In the genomic region with DNA sequence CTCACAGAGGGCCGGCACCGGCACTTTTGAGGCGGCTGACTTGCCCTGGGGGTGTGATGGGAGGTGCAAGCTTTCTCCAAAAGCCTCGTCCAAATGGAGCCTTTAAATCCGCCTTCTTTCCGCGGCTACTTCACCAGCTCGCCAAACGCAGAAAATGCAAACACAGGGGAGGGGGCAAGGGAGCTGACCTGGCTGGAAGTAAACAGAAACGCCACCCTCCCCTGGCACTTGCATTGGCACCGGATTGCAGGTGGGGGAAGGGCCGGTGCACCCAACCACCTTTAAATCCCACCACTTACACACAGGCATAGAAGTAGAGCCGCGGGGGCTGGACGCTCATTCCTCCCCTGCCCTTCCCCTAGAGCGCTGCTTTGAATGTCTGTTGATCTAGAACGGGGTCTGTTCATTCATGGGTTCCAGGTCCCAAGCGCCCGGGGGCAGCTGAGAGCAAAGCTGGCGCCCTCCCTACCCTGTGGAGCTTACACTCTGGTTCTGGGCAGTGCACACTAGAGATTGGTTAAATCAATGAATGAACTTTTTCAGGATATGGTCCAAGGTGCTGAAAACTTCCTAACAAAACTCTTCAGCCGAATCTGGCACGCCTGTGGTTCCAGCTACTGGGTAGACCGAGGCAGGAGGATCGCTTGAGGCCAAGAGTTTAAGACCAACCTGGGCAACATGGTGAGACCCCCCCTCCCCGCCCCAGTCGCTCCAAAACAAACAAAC, we compare ENCODE assay signal across 1 cellular context.
TF ChIP-seq lines count a peak whose summit lies in the region.

No MANE protein-coding gene starts in this region.

TF ChIP-seq in HEK293, 187 proteins besides CTCF, POLR2A, EP300 and RAD21:
- TF ChIP-seq, protein P1, sequence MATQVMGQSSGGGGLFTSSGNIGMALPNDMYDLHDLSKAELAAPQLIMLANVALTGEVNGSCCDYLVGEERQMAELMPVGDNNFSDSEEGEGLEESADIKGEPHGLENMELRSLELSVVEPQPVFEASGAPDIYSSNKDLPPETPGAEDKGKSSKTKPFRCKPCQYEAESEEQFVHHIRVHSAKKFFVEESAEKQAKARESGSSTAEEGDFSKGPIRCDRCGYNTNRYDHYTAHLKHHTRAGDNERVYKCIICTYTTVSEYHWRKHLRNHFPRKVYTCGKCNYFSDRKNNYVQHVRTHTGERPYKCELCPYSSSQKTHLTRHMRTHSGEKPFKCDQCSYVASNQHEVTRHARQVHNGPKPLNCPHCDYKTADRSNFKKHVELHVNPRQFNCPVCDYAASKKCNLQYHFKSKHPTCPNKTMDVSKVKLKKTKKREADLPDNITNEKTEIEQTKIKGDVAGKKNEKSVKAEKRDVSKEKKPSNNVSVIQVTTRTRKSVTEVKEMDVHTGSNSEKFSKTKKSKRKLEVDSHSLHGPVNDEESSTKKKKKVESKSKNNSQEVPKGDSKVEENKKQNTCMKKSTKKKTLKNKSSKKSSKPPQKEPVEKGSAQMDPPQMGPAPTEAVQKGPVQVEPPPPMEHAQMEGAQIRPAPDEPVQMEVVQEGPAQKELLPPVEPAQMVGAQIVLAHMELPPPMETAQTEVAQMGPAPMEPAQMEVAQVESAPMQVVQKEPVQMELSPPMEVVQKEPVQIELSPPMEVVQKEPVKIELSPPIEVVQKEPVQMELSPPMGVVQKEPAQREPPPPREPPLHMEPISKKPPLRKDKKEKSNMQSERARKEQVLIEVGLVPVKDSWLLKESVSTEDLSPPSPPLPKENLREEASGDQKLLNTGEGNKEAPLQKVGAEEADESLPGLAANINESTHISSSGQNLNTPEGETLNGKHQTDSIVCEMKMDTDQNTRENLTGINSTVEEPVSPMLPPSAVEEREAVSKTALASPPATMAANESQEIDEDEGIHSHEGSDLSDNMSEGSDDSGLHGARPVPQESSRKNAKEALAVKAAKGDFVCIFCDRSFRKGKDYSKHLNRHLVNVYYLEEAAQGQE (tag by site-specific recombination; IDR thresholded peaks at IDR 0.05), result peak; percentile 74
